ENCODE assay signal across 12 cellular contexts in the genomic region with DNA sequence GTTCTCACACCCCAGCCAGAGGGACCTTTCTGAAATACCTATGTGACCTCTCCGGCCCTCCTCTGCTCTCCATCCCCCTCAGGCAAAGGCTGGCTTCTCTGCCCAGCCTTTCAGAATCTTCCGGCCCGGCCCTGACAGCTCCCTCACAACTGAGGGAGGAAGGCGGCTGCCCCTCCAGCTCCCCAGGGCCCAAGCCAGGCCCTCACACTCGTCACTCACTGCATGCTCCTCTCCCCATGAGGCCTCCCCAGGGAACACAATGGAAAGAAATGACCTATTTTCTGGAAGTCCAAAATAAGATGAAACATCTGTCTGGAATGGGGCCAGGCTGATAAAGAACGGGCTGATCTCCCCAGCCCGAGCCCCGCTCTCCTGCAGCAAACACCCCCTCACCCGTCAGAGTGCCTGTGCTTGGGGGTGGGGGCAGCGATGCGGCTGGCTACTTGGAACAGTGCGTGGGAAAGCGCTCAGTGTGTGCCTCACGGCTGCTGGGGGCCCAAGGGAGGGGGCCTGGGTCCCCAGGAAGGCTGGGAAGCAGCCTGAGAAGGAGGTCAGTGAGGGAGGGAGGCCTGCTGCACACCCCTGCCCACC. TPM values are rescaled to one million over a fixed set of nuclear protein-coding genes. Genes with fewer than 3 reads are reported as not detected.
DNase-seq lines count a peak whose midpoint lies in the region; ATAC-seq and TF ChIP-seq lines count a peak whose summit lies in the region.
"Had no signal": no experiment of that assay in that cellular context is flagged by ENCODE, and none has a peak within 500 bp of the region (broad histone marks: within the 10 kb centered on the region; RNA-seq: fewer than 3 reads in every experiment).

No MANE protein-coding gene starts in this region.

- TF ChIP-seq POLR2A in heart left ventricle (IDR thresholded peaks at IDR 0.05) = peak in 1 of 2 donors; percentile 22

- H3K9me3 ChIP-seq in adipocyte (ENCODE audit: control insufficient read depth, low read length) (no peaks in the 10 kb centered on the region), heart left ventricle (no peaks in the 10 kb centered on the region), parathyroid adenoma (ENCODE audit: control insufficient read depth, low read length) (no peaks in the 10 kb centered on the region)

- no peak overlapping the region for H3K27ac Mint-ChIP-seq in T-cell
- H3K27ac Mint-ChIP-seq: memory B cell had no signal

- no peak for DNase-seq in AG09309 (ENCODE audit: low read depth)
- DNase-seq in adipocyte (ENCODE audit: low read depth) = peak; percentile 84
- DNase-seq in heart left ventricle = peak; percentile 84 to 91 (median 86)
- DNase-seq in T-cell = no peak
- no peak for DNase-seq in activated effector memory CD4-positive, alpha-beta T cell treated with anti-CD3 and anti-CD28 coated beads, Interleukin-2, amount 50 U/mL, for 16 hours
- DNase-seq in globus pallidus (ENCODE audit: low spot score) = no peak
- DNase-seq: CD4-positive, alpha-beta memory T cell; NCI-H1694 had no signal

- peak overlapping the region; percentile 15 for H3K4me3 ChIP-seq in AG09309 (ENCODE audit: control insufficient read depth, low read depth, low read length)
- peak overlapping the region; percentile 67 for H3K4me3 ChIP-seq in adipocyte (ENCODE audit: low read length)
- peak overlapping the region in 9 of 12 donors; percentile 5 to 39 (median 21) for H3K4me3 ChIP-seq in heart left ventricle
- H3K4me3 ChIP-seq in parathyroid adenoma (ENCODE audit: low read depth, low read length) = no peak overlapping the region

- H3K79me2 ChIP-seq in parathyroid adenoma = no peaks in the 10 kb centered on the region

- peaks cover 99% of the 10 kb centered on the region for H3K4me1 ChIP-seq in adipocyte (ENCODE audit: control insufficient read depth, insufficient read depth, low read length)
- peaks cover 0 to 88% (median 59%) of the 10 kb centered on the region in 12 donors for H3K4me1 ChIP-seq in heart left ventricle
- no peaks in the 10 kb centered on the region for H3K4me1 ChIP-seq in parathyroid adenoma

- TF ChIP-seq CTCF in AG09309 (IDR thresholded peaks at IDR 0.05; ENCODE audit: control insufficient read depth, insufficient read depth, low read depth, low read length, missing control alignments) = no peak
- TF ChIP-seq CTCF in heart left ventricle (IDR thresholded peaks at IDR 0.05) = no peak
- no peak for TF ChIP-seq CTCF in parathyroid adenoma (IDR thresholded peaks at IDR 0.05)

- peak overlapping the region; percentile 74 to 96 (median 86) for H3K27ac ChIP-seq in heart left ventricle
- H3K27ac ChIP-seq in parathyroid adenoma = peak overlapping the region; percentile 44

- H3K27me3 Mint-ChIP-seq in T-cell = no peaks in the 10 kb centered on the region

- no peaks in the 10 kb centered on the region for H3K27me3 ChIP-seq in adipocyte (replicated peaks; ENCODE audit: control insufficient read depth, insufficient read depth, low read length)
- no peaks in the 10 kb centered on the region for H3K27me3 ChIP-seq in heart left ventricle
- H3K27me3 ChIP-seq in parathyroid adenoma (ENCODE audit: control insufficient read depth, insufficient read depth, low read length) = no peaks in the 10 kb centered on the region

- no peaks in the 10 kb centered on the region for H3K36me3 Mint-ChIP-seq in T-cell
- H3K36me3 Mint-ChIP-seq: CD4-positive, alpha-beta memory T cell; memory B cell had no signal

- intact Hi-C loops in heart left ventricle (cut with DNase I) = no loop called here

- 47 to 56% (median 51%) methylated on average over 14 of the region's 14 CpGs for WGBS in heart left ventricle, 4 donors

- no peak overlapping the region for H3K4me2 ChIP-seq in parathyroid adenoma (ENCODE audit: low read length)

- ATAC-seq in heart left ventricle (peak; percentile 52 to 73 (median 66)), HG03565 (IDR thresholded peaks at IDR 0.05; ENCODE audit: unreplicated experiment) (no peak), T-cell (replicated peaks in 1 of 4) (no peak)

- no peaks in the 10 kb centered on the region for H3K4me1 Mint-ChIP-seq in T-cell

- H3K9ac ChIP-seq in adipocyte (ENCODE audit: low read length) (peak overlapping the region; percentile 91), parathyroid adenoma (no peak overlapping the region)

- POLR2A ChIA-PET in T-cell (lab: Charles Lee) = no interaction called here

- H3K9me3 Mint-ChIP-seq in T-cell = no peaks in the 10 kb centered on the region
- H3K9me3 Mint-ChIP-seq: memory B cell had no signal

- no peak overlapping the region for H3K4me3 Mint-ChIP-seq in T-cell
- H3K4me3 Mint-ChIP-seq: CD4-positive, alpha-beta memory T cell; memory B cell had no signal

- CTCF ChIA-PET in T-cell (lab: Charles Lee) = no interaction called here

- no peak overlapping the region for H2AFZ ChIP-seq in parathyroid adenoma

- H3K36me3 ChIP-seq in adipocyte (ENCODE audit: control insufficient read depth, insufficient read depth, low read length, severe bottlenecking) (peaks cover 7% of the 10 kb centered on the region), heart left ventricle (peaks cover 0 to 12% (median 0%) of the 10 kb centered on the region in 9 donors), parathyroid adenoma (ENCODE audit: control insufficient read depth, insufficient read depth, low read length) (no peaks in the 10 kb centered on the region)

RNA-seq across cellular contexts. Expression of gene PDGFRB, which starts 11.3 kb away (rescaled TPM):
- total RNA-seq in heart left ventricle = 100 to 1,000 TPM in 3 of 9 donors, 10 to 100 TPM in 6; 28.3 to 112 (median 45.6) TPM
- polyA plus RNA-seq in heart left ventricle = 10 to 100 TPM; 27.6 to 53.1 TPM
- total RNA-seq in T-cell = 1 to 10 TPM in 3 of 5 donors, under 1 TPM in 2; 0.32 to 3.6 (median 1.6) TPM
- total RNA-seq: CD4-positive, alpha-beta memory T cell had no signal
- polyA plus RNA-seq: CD4-positive, alpha-beta memory T cell had no signal

RNA-seq across cellular contexts. Expression of gene CDX1, which starts 22.3 kb away (rescaled TPM):
- total RNA-seq in heart left ventricle = under 1 TPM in 2 of 9 donors, not detected in 7; 0.29 TPM
- polyA plus RNA-seq in heart left ventricle = under 1 TPM in 1 of 2 donors, not detected in 1; 0.17 TPM
- total RNA-seq in T-cell = under 1 TPM in 1 of 5 donors, not detected in 4; 0.23 TPM
- total RNA-seq: CD4-positive, alpha-beta memory T cell had no signal
- polyA plus RNA-seq: CD4-positive, alpha-beta memory T cell had no signal

RNA-seq across cellular contexts. Expression of gene SLC6A7, which starts 45.6 kb away (rescaled TPM):
- total RNA-seq in heart left ventricle (not detected), T-cell (not detected)
- polyA plus RNA-seq in heart left ventricle = not detected
- total RNA-seq: CD4-positive, alpha-beta memory T cell had no signal
- polyA plus RNA-seq: adipose tissue; CD4-positive, alpha-beta memory T cell had no signal

RNA-seq across cellular contexts. Expression of gene CSF1R, which starts 58.0 kb away (rescaled TPM):
- total RNA-seq in heart left ventricle (100 to 1,000 TPM in 1 of 9 donors, 10 to 100 TPM in 6, 1 to 10 TPM in 2; 5.8 to 143 (median 12.0) TPM), T-cell (under 1 TPM in 4 of 5 donors, not detected in 1; 0.36 to 0.95 (median 0.58) TPM)
- polyA plus RNA-seq in heart left ventricle = 1 to 10 TPM; 5.0 to 5.6 TPM

Comparison
In these comparisons a context has a peak if more than half of its experiments do, and no peak if none do; other contexts are left out.
1. DNase-seq: peak in adipocyte (single experiment) and heart left ventricle (5 of 5); none in AG09309 (single experiment), T-cell (0 of 34), activated effector memory CD4-positive, alpha-beta T cell treated with anti-CD3 and anti-CD28 coated beads, Interleukin-2, amount 50 U/mL, for 16 hours (single experiment) and globus pallidus (single experiment).
2. ATAC-seq: peak in heart left ventricle (4 of 4); none in HG03565 (single experiment) and T-cell (0 of 4).
3. RNA of gene PDGFRB, which starts 11.3 kb away (total RNA-seq): 28.3 to 112 TPM in heart left ventricle; 0.32 to 3.6 TPM in T-cell; every median in the first group is over 4 times any median in the second.